ENCODE assay signal across 9 cellular contexts in genomic region chr9:137130176-137130755, GRCh38. TPM values are rescaled to one million over a fixed set of nuclear protein-coding genes. Genes with fewer than 3 reads are reported as not detected.
DNase-seq lines count a peak whose midpoint lies in the region; ATAC-seq and TF ChIP-seq lines count a peak whose summit lies in the region.
"Had no signal": no experiment of that assay in that cellular context is flagged by ENCODE, and none has a peak within 500 bp of the region (broad histone marks: within the 10 kb centered on the region; RNA-seq: fewer than 3 reads in every experiment).

No MANE protein-coding gene starts in this region.

- peak overlapping the region; percentile 48 for H3K4me2 ChIP-seq in neural cell (ENCODE audit: low read length)

- peak overlapping the region; percentile 87 for H3K9ac ChIP-seq in neural cell (ENCODE audit: low read length)

- no peaks in the 10 kb centered on the region for H3K9me3 ChIP-seq in KOPT-K1 (ENCODE audit: insufficient read depth, low read length, poor library complexity, severe bottlenecking)
- H3K9me3 ChIP-seq in neural cell (ENCODE audit: low read length), result no peaks in the 10 kb centered on the region

- intact Hi-C loops in Right ventricle myocardium superior (cut with DNase I) (no loop called here), Right ventricle myocardium inferior (cut with DNase I) (no loop called here)

- no peak for TF ChIP-seq CTCF in neural cell (IDR thresholded peaks at IDR 0.05; ENCODE audit: poor library complexity, severe bottlenecking)

- H3K79me2 ChIP-seq in neural cell (replicated peaks; ENCODE audit: insufficient read depth, low read length), result peaks cover 19% of the 10 kb centered on the region

- peaks cover 6% of the 10 kb centered on the region for H3K27me3 ChIP-seq in neural cell (ENCODE audit: insufficient read depth, low read depth, low read length)

- peak; percentile 38 for DNase-seq in Right ventricle myocardium superior
- DNase-seq in Right ventricle myocardium inferior (ENCODE audit: missing footprints), result no peak
- DNase-seq in dermis blood vessel endothelial cell, result peak; percentile 27
- no peak for DNase-seq in epidermal melanocyte (ENCODE audit: insufficient read length, low spot score)
- no peak for DNase-seq in effector CD8-positive, alpha-beta T cell (lab: John Stamatoyannopoulos, UW)

- H3F3A ChIP-seq in neural cell (ENCODE audit: insufficient read depth, low read length, poor library complexity, severe bottlenecking), result no peaks in the 10 kb centered on the region

- H3K9me2 ChIP-seq in neural cell (ENCODE audit: insufficient read depth, low read length), result no peaks in the 10 kb centered on the region

- TF ChIP-seq POLR2A in GM18505 (IDR thresholded peaks at IDR 0.05; ENCODE audit: borderline replicate concordance, extremely low read depth, insufficient read depth, insufficient read length), result no peak

- TF ChIP-seq EP300 in neural cell (conservative IDR thresholded peaks at IDR 0.05; ENCODE audit: poor library complexity, severe bottlenecking), result no peak

- no peak for TF ChIP-seq RAD21 in neural cell (conservative IDR thresholded peaks at IDR 0.05)

- peak overlapping the region; percentile 56 for H2AFZ ChIP-seq in neural cell (ENCODE audit: low read depth, low read length)

- no peaks in the 10 kb centered on the region for H4K20me1 ChIP-seq in neural cell (ENCODE audit: insufficient read depth)

- peak overlapping the region; percentile 95 for H3K4me3 ChIP-seq in neural cell (ENCODE audit: low read length)

- ATAC-seq in Right ventricle myocardium superior (ENCODE audit: poor library complexity) (peak; percentile 13), Right ventricle myocardium inferior (no peak), GM18505 (IDR thresholded peaks at IDR 0.05; ENCODE audit: unreplicated experiment) (no peak)

- H3K36me3 ChIP-seq in KOPT-K1 (ENCODE audit: insufficient read depth, low read length) (no peaks in the 10 kb centered on the region), neural cell (ENCODE audit: insufficient read depth, low read length) (no peaks in the 10 kb centered on the region)

- H3K27ac ChIP-seq in KOPT-K1 (ENCODE audit: low read depth, low read length, poor library complexity, severe bottlenecking) (peak overlapping the region; percentile 68), neural cell (ENCODE audit: low read length) (peak overlapping the region; percentile 85)

TF ChIP-seq in neural cell, 6 proteins besides CTCF, POLR2A, EP300 and RAD21:
- no peak for TF ChIP-seq TAF1 (IDR thresholded peaks at IDR 0.05; ENCODE audit: low read depth)
- no peak for TF ChIP-seq SMC3 (conservative IDR thresholded peaks at IDR 0.05; ENCODE audit: poor library complexity)
- no peak for TF ChIP-seq MXI1 (conservative IDR thresholded peaks at IDR 0.05; ENCODE audit: poor library complexity, severe bottlenecking)
- no peak for TF ChIP-seq POLR2AphosphoS5 (IDR thresholded peaks at IDR 0.05)
- no peak for TF ChIP-seq EZH2 (IDR thresholded peaks at IDR 0.05; ENCODE audit: borderline replicate concordance, insufficient read depth, low read length, poor library complexity, severe bottlenecking)
- TF ChIP-seq REST (IDR thresholded peaks at IDR 0.05; ENCODE audit: borderline replicate concordance), result no peak

RNA-seq across cellular contexts. Expression of gene GRIN1, which starts 8.7 kb away (rescaled TPM):
- total RNA-seq in Right ventricle myocardium superior, result not detected
- not detected for total RNA-seq in Right ventricle myocardium inferior
- 0.05 and 0.17 TPM in 2 replicates for total RNA-seq in dermis blood vessel endothelial cell
- polyA plus RNA-seq in neural cell, result 0.58 and 0.68 TPM in 2 replicates
- 1.9 and 2.8 TPM in 2 replicates for polyA minus RNA-seq in neural cell
- total RNA-seq: left cardiac atrium had no signal

RNA-seq across cellular contexts. Expression of gene DPP7, which starts 15.7 kb away (rescaled TPM):
- total RNA-seq in Right ventricle myocardium superior (153 TPM), Right ventricle myocardium inferior (143 TPM), dermis blood vessel endothelial cell (81.5 and 98.5 TPM in 2 replicates)
- 23.3 and 43.3 TPM in 2 replicates for polyA plus RNA-seq in neural cell
- polyA minus RNA-seq in neural cell, result 6.1 and 6.7 TPM in 2 replicates

RNA-seq across cellular contexts. Expression of gene LRRC26, which starts 39.6 kb away (rescaled TPM):
- not detected for total RNA-seq in Right ventricle myocardium superior
- not detected for total RNA-seq in Right ventricle myocardium inferior
- not detected in 2 replicates for total RNA-seq in dermis blood vessel endothelial cell
- 2.2 and 3.2 TPM in 2 replicates for polyA plus RNA-seq in neural cell
- polyA minus RNA-seq in neural cell, result 3.7 and 3.9 TPM in 2 replicates
- total RNA-seq: left cardiac atrium had no signal

RNA-seq across cellular contexts. Expression of gene TMEM210, which starts 41.6 kb away (rescaled TPM):
- total RNA-seq in Right ventricle myocardium superior, result not detected
- not detected for total RNA-seq in Right ventricle myocardium inferior
- total RNA-seq in dermis blood vessel endothelial cell, result not detected in 2 replicates
- not detected in 2 replicates for polyA plus RNA-seq in neural cell
- not detected in 2 replicates for polyA minus RNA-seq in neural cell
- total RNA-seq: left cardiac atrium had no signal

RNA-seq across cellular contexts. Expression of gene MAN1B1, which starts 43.5 kb away (rescaled TPM):
- 20.3 TPM for total RNA-seq in Right ventricle myocardium superior
- total RNA-seq in Right ventricle myocardium inferior, result 20.4 TPM
- 73.1 and 76.6 TPM in 2 replicates for total RNA-seq in dermis blood vessel endothelial cell
- 72.0 and 90.9 TPM in 2 replicates for polyA plus RNA-seq in neural cell
- 55.3 and 56.7 TPM in 2 replicates for polyA minus RNA-seq in neural cell

Comparison
In these comparisons a context has a peak if more than half of its experiments do, and no peak if none do; other contexts are left out.
1. DNase-seq: peak in Right ventricle myocardium superior (single experiment) and dermis blood vessel endothelial cell (single experiment); none in Right ventricle myocardium inferior (single experiment), epidermal melanocyte (single experiment) and effector CD8-positive, alpha-beta T cell (single experiment).